11 cellular contexts compared by ENCODE assay signal in the genomic region with DNA sequence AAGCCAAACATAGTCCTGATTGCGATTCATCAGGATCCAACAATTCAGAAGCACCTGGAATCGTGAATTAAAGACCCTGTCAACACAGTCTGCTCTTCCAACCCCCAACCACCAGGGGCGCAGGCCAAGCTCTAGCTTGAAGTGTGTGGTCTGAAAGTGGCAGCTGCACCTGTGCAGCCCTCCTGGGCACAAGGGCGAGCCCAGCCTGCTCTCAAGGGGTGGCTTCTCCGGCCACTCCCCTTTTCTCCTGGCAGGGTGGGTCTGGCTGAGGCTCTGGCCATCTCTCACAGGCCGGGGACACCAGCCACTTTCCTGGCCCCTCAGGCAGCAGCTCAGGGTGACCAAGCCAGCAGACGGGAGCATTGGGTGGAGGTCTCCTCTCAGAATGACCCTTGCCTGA.
DNase-seq lines count a peak whose midpoint lies in the region; ATAC-seq, FAIRE-seq and TF ChIP-seq lines count a peak whose summit lies in the region.
"Had no signal": no experiment of that assay in that cellular context is flagged by ENCODE, and none has a peak within 500 bp of the region (broad histone marks: within the 10 kb centered on the region; RNA-seq: fewer than 3 reads in every experiment).

No MANE protein-coding gene starts in this region.

- in situ Hi-C loops in GM12878 (cut with MboI), result no loop called here

- WGBS in GM12878 (ENCODE audit: insufficient coverage, insufficient replicate concordance, low lambda C conversion rate, missing lambda C conversion rate), result 86% methylated on average over 7 of the region's 7 CpGs
- WGBS in aorta, 2 donors, result 72 to 78% methylated on average over 7 of the region's 7 CpGs

- no peak overlapping the region for H3K4me2 ChIP-seq in GM12878 (ENCODE audit: control insufficient read depth, insufficient read depth)

- FAIRE-seq in GM12878 (lab: Jason Lieb, UNC) (no peak), GM12892 (lab: Jason Lieb, UNC) (no peak)
- FAIRE-seq: kidney had no signal

- no TSS peak for BruUV-seq in Caco-2 (replicated peaks; lab: Mats Ljungman, UMichigan)
- BruUV-seq in GM12878 (replicated peaks; lab: Mats Ljungman, UMichigan), result no TSS peak

- DNase-seq in Caco-2 (no peak), GM12878 (ENCODE audit: low read depth, low spot score) (no peak), GM12892 (ENCODE audit: insufficient read length) (no peak), SW 1271 (lab: John Stamatoyannopoulos, UW) (no peak), aorta (no peak)
- DNase-seq: kidney, NCI-H2081 had no signal

- no peaks in the 10 kb centered on the region; the same call in 1 of the 2 replicates for H3K36me3 ChIP-seq in Caco-2 (ENCODE audit: control insufficient read depth, insufficient read depth, low read length)
- H3K36me3 ChIP-seq in HEK293 (ENCODE audit: control insufficient read depth in 2 of 2, insufficient read depth in 1 of 2, low read length in 2 of 2), result peaks cover 4 to 79% of the 10 kb centered on the region in 2 experiments; a peak in 2 of 3 replicates
- peaks cover 19 to 44% of the 10 kb centered on the region in 2 experiments for H3K36me3 ChIP-seq in GM12878 (ENCODE audit: control insufficient read depth in 2 of 2, insufficient read depth in 2 of 2, low read length in 1 of 2)
- peaks cover 0 to 4% of the 10 kb centered on the region in 2 donors for H3K36me3 ChIP-seq in aorta (ENCODE audit: control insufficient read depth in 1 of 2, insufficient read depth in 2 of 2, low read length in 1 of 2)

- no peak for TF ChIP-seq EP300 in GM12878 (IDR thresholded peaks at IDR 0.05; ENCODE audit: borderline replicate concordance in 1 of 2, control insufficient read depth in 1 of 2, low read depth in 2 of 2, low read length in 2 of 2)

- no peak for TF ChIP-seq RAD21 in GM12878 (IDR thresholded peaks at IDR 0.05; ENCODE audit: insufficient read depth, low read depth, low read length)

- no peak overlapping the region for H3K27ac ChIP-seq in HEK293 (ENCODE audit: extremely low read depth, low read depth, low read length)
- H3K27ac ChIP-seq in GM12878 (ENCODE audit: control insufficient read depth, insufficient read depth), result no peak overlapping the region
- H3K27ac ChIP-seq in aorta (ENCODE audit: low read depth in 1 of 2, low read length in 2 of 2), result no peak overlapping the region

- H3K27me3 ChIP-seq in Caco-2 (replicated peaks; ENCODE audit: control insufficient read depth, insufficient read depth, low read length), result no peaks in the 10 kb centered on the region
- no peaks in the 10 kb centered on the region for H3K27me3 ChIP-seq in GM12878 (replicated peaks in 1 of 2; ENCODE audit: control insufficient read depth in 2 of 2, insufficient read depth in 2 of 2, low read length in 1 of 2)
- no peaks in the 10 kb centered on the region for H3K27me3 ChIP-seq in aorta (ENCODE audit: control insufficient read depth in 1 of 2, insufficient read depth in 2 of 2, low read length in 1 of 2)

- H3K9me3 ChIP-seq in Caco-2, result no peaks in the 10 kb centered on the region
- H3K9me3 ChIP-seq in HEK293 (ENCODE audit: control insufficient read depth, insufficient read depth, low read depth, low read length), result no peaks in the 10 kb centered on the region
- H3K9me3 ChIP-seq in GM12878 (replicated peaks; ENCODE audit: control insufficient read depth, insufficient read depth, low read length), result no peaks in the 10 kb centered on the region
- H3K9me3 ChIP-seq in aorta (ENCODE audit: control insufficient read depth, low read length), result no peaks in the 10 kb centered on the region

- H3K4me3 Mint-ChIP-seq in Caco-2 (ENCODE audit: unreplicated experiment) (no peak overlapping the region), nephron (no peak overlapping the region)
- H3K4me3 Mint-ChIP-seq: central memory CD8-positive, alpha-beta T cell had no signal

- SMC1A ChIA-PET in GM12878 (lab: Charles Lee; ENCODE audit: uncharacterized antibody, unreplicated experiment), result no interaction called here

- no peak overlapping the region for H3K9ac ChIP-seq in GM12878 (ENCODE audit: control insufficient read depth, insufficient read depth, low read length)

- H3K79me2 ChIP-seq in GM12878 (ENCODE audit: control insufficient read depth, insufficient read depth, low read length), result no peaks in the 10 kb centered on the region

- no peak overlapping the region for H2AFZ ChIP-seq in GM12878 (ENCODE audit: control insufficient read depth, low read depth, low read length)

- H3K36me3 Mint-ChIP-seq in Caco-2 (ENCODE audit: insufficient read depth, unreplicated experiment), result peaks cover 52% of the 10 kb centered on the region
- peaks cover 30% of the 10 kb centered on the region for H3K36me3 Mint-ChIP-seq in nephron (ENCODE audit: low read depth)

- H3K4me3 ChIP-seq in Caco-2 (ENCODE audit: low read depth, low read length), result no peak overlapping the region
- no peak overlapping the region for H3K4me3 ChIP-seq in HEK293 (ENCODE audit: low read depth, low read length)
- no peak overlapping the region for H3K4me3 ChIP-seq in GM12878
- no peak overlapping the region for H3K4me3 ChIP-seq in aorta (ENCODE audit: low read length in 2 of 2)

- intact Hi-C loops in Caco-2 (cut with micrococcal nuclease; ENCODE audit: unreplicated experiment), result no loop called here
- intact Hi-C loops in GM12878 (cut with micrococcal nuclease; ENCODE audit: unreplicated experiment), result no loop called here
- intact Hi-C loops in aorta (cut with DNase I), result no loop called here

- RAD21 ChIA-PET in GM12878 (lab: Charles Lee; ENCODE audit: unreplicated experiment), result no interaction called here

- peaks cover 3% of the 10 kb centered on the region; the same call in 1 of the 2 replicates for H4K20me1 ChIP-seq in GM12878 (ENCODE audit: control insufficient read depth, insufficient read depth)

- CTCF ChIA-PET in Caco-2 (lab: Charles Lee) (interaction anchor here (0.5 to 1.5 kb wide), 4 partner anchors 12 to 276 kb away, joined by 3 to 8 read pairs (median 4); a partner anchor contains a TSS), HEK293 (lab: Yijun Ruan, JAX) (interaction anchor here (0.7 to 1.6 kb wide), 5 partner anchors 17 to 281 kb away, joined by 3 to 4 read pairs (median 3); a partner anchor contains a TSS), GM12878 (lab: Yijun Ruan, JAX) (interaction anchor here (1.2 kb wide), 1 partner anchor 208 kb away, joined by 4 read pairs; no protein-coding TSS in a partner anchor)

- H3K9me3 Mint-ChIP-seq in Caco-2 (ENCODE audit: unreplicated experiment), result no peaks in the 10 kb centered on the region
- no peaks in the 10 kb centered on the region for H3K9me3 Mint-ChIP-seq in nephron
- H3K9me3 Mint-ChIP-seq: central memory CD8-positive, alpha-beta T cell had no signal

- H3K4me1 Mint-ChIP-seq in Caco-2 (ENCODE audit: low read depth, unreplicated experiment) (no peaks in the 10 kb centered on the region), nephron (peaks cover 16% of the 10 kb centered on the region)

- no peaks in the 10 kb centered on the region for H3K27me3 Mint-ChIP-seq in Caco-2 (ENCODE audit: insufficient read depth, unreplicated experiment)
- H3K27me3 Mint-ChIP-seq in nephron (ENCODE audit: low read depth), result no peaks in the 10 kb centered on the region
- H3K27me3 Mint-ChIP-seq: central memory CD8-positive, alpha-beta T cell had no signal

- ATAC-seq in GM12878, result peak; percentile 40; the same call in 1 of the 3 replicates
- ATAC-seq in aorta (ENCODE audit: low FRiP score), result no peak
- ATAC-seq in HG03469 (IDR thresholded peaks at IDR 0.05; ENCODE audit: unreplicated experiment), result no peak

- TF ChIP-seq CTCF in Caco-2 (IDR thresholded peaks at IDR 0.05; ENCODE audit: insufficient read depth in 1 of 2, low read depth in 1 of 2, low read length in 1 of 2, severe bottlenecking in 1 of 2, unreplicated experiment in 1 of 2) (peak; percentile 21 to 32), HEK293 (tag by site-specific recombination; IDR thresholded peaks at IDR 0.05) (0 out of 2 replicates have a peak, but pooled peaks have one; percentile 21), GM12878 (IDR thresholded peaks at IDR 0.05 in 2 of 3, conservative IDR thresholded peaks at IDR 0.05 in 1 of 3; ENCODE audit: control insufficient read depth in 2 of 3, extremely low read depth in 1 of 3, insufficient read depth in 1 of 3, low read depth in 3 of 3, low read length in 3 of 3) (peak in 2 of 3 experiments; percentile 20 to 25; a peak in 2 of 6 replicates), nephron (IDR thresholded peaks at IDR 0.05; ENCODE audit: unreplicated experiment in 3 of 3) (peak; percentile 35 to 63 (median 48))

- TF ChIP-seq POLR2A in GM12878 (IDR thresholded peaks at IDR 0.05; ENCODE audit: low read depth, low read length) (no peak), GM12892 (IDR thresholded peaks at IDR 0.05; ENCODE audit: low read depth, low read length) (no peak)

- POLR2A ChIA-PET in Caco-2 (lab: Charles Lee) (no interaction called here), HEK293 (lab: Yijun Ruan, JAX) (no interaction called here), GM12878 (lab: Charles Lee) (no interaction called here)

- H3K27ac Mint-ChIP-seq in Caco-2 (ENCODE audit: unreplicated experiment) (no peak overlapping the region), nephron (no peak overlapping the region)

- no peaks in the 10 kb centered on the region for H3K4me1 ChIP-seq in Caco-2
- H3K4me1 ChIP-seq in HEK293 (ENCODE audit: control insufficient read depth, insufficient read depth, low read length), result no peaks in the 10 kb centered on the region
- no peaks in the 10 kb centered on the region for H3K4me1 ChIP-seq in GM12878 (ENCODE audit: control insufficient read depth, insufficient read depth, low read length)
- no peaks in the 10 kb centered on the region for H3K4me1 ChIP-seq in aorta (ENCODE audit: control insufficient read depth in 1 of 2, insufficient read depth in 2 of 2, low read length in 2 of 2)

TF ChIP-seq in HEK293, 187 proteins besides CTCF, POLR2A, EP300 and RAD21 (continues in another document):
- TF ChIP-seq ZSCAN16 (tag by site-specific recombination; IDR thresholded peaks at IDR 0.05), result no peak
- no peak for TF ChIP-seq ZNF292 (tag by site-specific recombination; IDR thresholded peaks at IDR 0.05; ENCODE audit: borderline replicate concordance, low read depth)
- no peak for TF ChIP-seq GLI2 (tag by site-specific recombination; IDR thresholded peaks at IDR 0.05; ENCODE audit: borderline replicate concordance, low read depth)

TF ChIP-seq in GM12878, 131 proteins besides CTCF, POLR2A, EP300 and RAD21 (continues in another document):
- TF ChIP-seq, protein P1, sequence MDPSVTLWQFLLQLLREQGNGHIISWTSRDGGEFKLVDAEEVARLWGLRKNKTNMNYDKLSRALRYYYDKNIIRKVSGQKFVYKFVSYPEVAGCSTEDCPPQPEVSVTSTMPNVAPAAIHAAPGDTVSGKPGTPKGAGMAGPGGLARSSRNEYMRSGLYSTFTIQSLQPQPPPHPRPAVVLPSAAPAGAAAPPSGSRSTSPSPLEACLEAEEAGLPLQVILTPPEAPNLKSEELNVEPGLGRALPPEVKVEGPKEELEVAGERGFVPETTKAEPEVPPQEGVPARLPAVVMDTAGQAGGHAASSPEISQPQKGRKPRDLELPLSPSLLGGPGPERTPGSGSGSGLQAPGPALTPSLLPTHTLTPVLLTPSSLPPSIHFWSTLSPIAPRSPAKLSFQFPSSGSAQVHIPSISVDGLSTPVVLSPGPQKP (IDR thresholded peaks at IDR 0.05; ENCODE audit: low read depth, low read length), result no peak
- no peak for TF ChIP-seq PAX8 (IDR thresholded peaks at IDR 0.05)
- TF ChIP-seq HDAC6 (IDR thresholded peaks at IDR 0.05; ENCODE audit: unreplicated experiment), result no peak
- no peak for TF ChIP-seq HDAC2 (IDR thresholded peaks at IDR 0.05)
- TF ChIP-seq CHD4 (IDR thresholded peaks at IDR 0.05), result no peak
